ENCODE assay signal across 6 cellular contexts in the genomic region with DNA sequence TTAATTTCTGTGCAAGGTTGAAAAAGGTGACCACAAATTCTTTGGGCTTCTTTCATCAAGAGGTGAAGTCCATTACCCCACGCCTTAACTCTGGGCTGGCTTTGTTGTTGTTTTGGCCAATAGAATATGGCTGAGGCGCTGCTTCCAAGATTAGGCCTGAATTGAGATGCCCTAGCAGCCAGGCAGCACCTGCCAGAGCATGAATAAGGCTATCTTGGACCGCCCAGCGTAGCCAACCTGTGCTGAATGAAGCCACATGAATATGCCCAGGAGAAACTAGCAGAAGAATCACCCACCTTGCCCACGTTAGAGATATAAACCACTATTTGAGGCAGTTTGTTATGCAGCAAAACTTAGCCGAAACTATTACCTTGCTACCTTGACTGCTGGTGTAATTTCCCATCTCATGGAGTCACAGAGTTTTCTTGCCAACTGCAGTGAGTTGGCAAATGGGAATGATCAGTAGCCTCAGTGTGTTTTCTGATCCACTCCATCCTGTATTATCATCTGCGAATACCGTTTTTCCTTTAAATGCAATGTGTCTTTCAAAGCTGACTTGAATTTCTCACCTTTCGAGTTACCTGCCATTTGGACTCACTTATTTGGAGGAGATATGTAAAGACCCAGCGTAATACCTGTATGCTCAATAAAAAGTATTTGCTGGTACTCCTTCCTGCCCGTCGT. TPM values are rescaled to one million over a fixed set of nuclear protein-coding genes. Genes with fewer than 3 reads are reported as not detected.
DNase-seq lines count a peak whose midpoint lies in the region; TF ChIP-seq lines count a peak whose summit lies in the region.

No MANE protein-coding gene starts in this region.

- H3K4me1 ChIP-seq in OCI-LY7 (ENCODE audit: insufficient read depth, low read length, poor library complexity, severe bottlenecking) (peaks cover 21% of the 10 kb centered on the region), hepatocyte (ENCODE audit: insufficient read depth) (peaks cover 10% of the 10 kb centered on the region), vagina (peaks cover 33% of the 10 kb centered on the region)

- peak overlapping the region; percentile 13 for H3K27ac ChIP-seq in OCI-LY7 (ENCODE audit: low read depth, low read length, poor library complexity, severe bottlenecking)
- peak overlapping the region; percentile 92 for H3K27ac ChIP-seq in hepatocyte
- H3K27ac ChIP-seq in vagina = peak overlapping the region; percentile 76

- 53% methylated on average over 12 of the region's 12 CpGs for WGBS in hepatocyte (ENCODE audit: low lambda C conversion rate, missing lambda C conversion rate)

- H3K4me3 ChIP-seq in OCI-LY7 (ENCODE audit: low read depth, low read length, poor library complexity, severe bottlenecking) = peak overlapping the region; percentile 75
- peak overlapping the region; percentile 18 for H3K4me3 ChIP-seq in hepatocyte
- H3K4me3 ChIP-seq in vagina = peak overlapping the region; percentile 53 to 89

- intact Hi-C loops in OCI-LY7 (cut with micrococcal nuclease; ENCODE audit: unreplicated experiment) = loop anchor here (2.0 kb wide), 3 partner anchors 13 to 183 kb away; a partner anchor contains a TSS
- intact Hi-C loops in vagina (cut with DNase I) = no loop called here

- TF ChIP-seq POLR2A in vagina (IDR thresholded peaks at IDR 0.05) = no peak

- H3K9me2 ChIP-seq in OCI-LY7 (ENCODE audit: insufficient read depth, low read length) (no peaks in the 10 kb centered on the region), hepatocyte (replicated peaks; ENCODE audit: insufficient read depth) (no peaks in the 10 kb centered on the region)

- H3K4me2 ChIP-seq in OCI-LY7 (ENCODE audit: low read length) (peak overlapping the region; percentile 88), hepatocyte (peak overlapping the region; percentile 87)

- H3K79me2 ChIP-seq in OCI-LY7 (ENCODE audit: insufficient read depth, low read depth, low read length) (peaks cover 8% of the 10 kb centered on the region; the same call in 1 of the 2 replicates), hepatocyte (peaks cover 4% of the 10 kb centered on the region)

- CTCF ChIA-PET in OCI-LY7 (lab: Charles Lee; ENCODE audit: unreplicated experiment) = interaction anchor here (0.5 kb wide), 1 partner anchor 1934 kb away, joined by 3 read pairs; no protein-coding TSS in a partner anchor

- TSS peak; percentile 74 for BruUV-seq in OCI-LY7 (replicated peaks; lab: Mats Ljungman, UMichigan)

- no peak for TF ChIP-seq CTCF in OCI-LY7 (conservative IDR thresholded peaks at IDR 0.05; ENCODE audit: low read length)
- no peak for TF ChIP-seq CTCF in hepatocyte (IDR thresholded peaks at IDR 0.05; ENCODE audit: poor library complexity)
- TF ChIP-seq CTCF in vagina (IDR thresholded peaks at IDR 0.05) = no peak

- POLR2A ChIA-PET in OCI-LY7 (lab: Charles Lee) = interaction anchor here (1.0 to 2.2 kb wide), 2 partner anchors 12 to 13 kb away, joined by 3 to 12 read pairs; a partner anchor contains a TSS

- H3K27me3 ChIP-seq in hepatocyte = no peaks in the 10 kb centered on the region
- no peaks in the 10 kb centered on the region for H3K27me3 ChIP-seq in vagina

- DNase-seq in AG08396 (ENCODE audit: low spot score) = peak; percentile 20
- DNase-seq in OCI-LY7 (ENCODE audit: low spot score) = no peak
- DNase-seq in hepatocyte (ENCODE audit: low spot score) = no peak
- DNase-seq in vagina (ENCODE audit: extremely low spot score in 2 of 2) = no peak
- DNase-seq in cortex of kidney (lab: John Stamatoyannopoulos, UW) = no peak
- DNase-seq in activated naive CD4-positive, alpha-beta T cell treated with Interleukin-2 at 50 U/mL for 16 hours = no peak

- peaks cover 12% of the 10 kb centered on the region for H3K36me3 ChIP-seq in OCI-LY7 (ENCODE audit: insufficient read depth, low read length)
- no peaks in the 10 kb centered on the region for H3K36me3 ChIP-seq in hepatocyte (replicated peaks; ENCODE audit: insufficient read depth, low read depth)
- no peaks in the 10 kb centered on the region for H3K36me3 ChIP-seq in vagina

- no peaks in the 10 kb centered on the region for H3K9me3 ChIP-seq in OCI-LY7 (ENCODE audit: low read length)
- H3K9me3 ChIP-seq in hepatocyte (ENCODE audit: low read depth) = no peaks in the 10 kb centered on the region
- H3K9me3 ChIP-seq in vagina = no peaks in the 10 kb centered on the region

- H4K20me1 ChIP-seq in OCI-LY7 (ENCODE audit: insufficient read depth, low read length) (no peaks in the 10 kb centered on the region), hepatocyte (ENCODE audit: insufficient read depth, poor library complexity, severe bottlenecking) (no peaks in the 10 kb centered on the region)

- peak overlapping the region; percentile 82 for H2AFZ ChIP-seq in OCI-LY7 (ENCODE audit: low read length)
- H2AFZ ChIP-seq in hepatocyte = peak overlapping the region; percentile 36

RNA-seq across cellular contexts. Expression of a gene that starts 0.7 kb away (rescaled TPM):
- total RNA-seq in OCI-LY7 (2014; rRNA removed; shearing (Covaris generic)) = 3.8 and 13.3 TPM in 2 replicates
- 10.8 and 14.1 TPM in 2 replicates for total RNA-seq in OCI-LY7 (2022)
- 8.8 and 14.1 TPM in 2 replicates for total RNA-seq in hepatocyte
- 5.2 and 5.7 TPM in 2 replicates for polyA plus RNA-seq in hepatocyte
- 3.7 TPM for total RNA-seq in vagina

RNA-seq across cellular contexts. Expression of a gene that starts 0.7 kb away (rescaled TPM):
- total RNA-seq in OCI-LY7 (2014; rRNA removed; shearing (Covaris generic)) = 7.9 and 12.5 TPM in 2 replicates
- 11.9 and 12.7 TPM in 2 replicates for total RNA-seq in OCI-LY7 (2022)
- total RNA-seq in hepatocyte = 5.9 and 6.1 TPM in 2 replicates
- polyA plus RNA-seq in hepatocyte = 5.8 and 5.9 TPM in 2 replicates
- total RNA-seq in vagina = 3.9 TPM

RNA-seq across cellular contexts. Expression of a gene that starts 12.6 kb away (rescaled TPM):
- 0.25 and 0.31 TPM in 2 replicates for total RNA-seq in OCI-LY7 (2014; rRNA removed; shearing (Covaris generic))
- total RNA-seq in OCI-LY7 (2022) (1.3 and 2.1 TPM in 2 replicates), hepatocyte (5.9 and 10.0 TPM in 2 replicates), vagina (not detected)
- 5.8 and 8.9 TPM in 2 replicates for polyA plus RNA-seq in hepatocyte

RNA-seq across cellular contexts. Expression of a gene that starts 26.8 kb away (rescaled TPM):
- total RNA-seq in OCI-LY7 (2014; rRNA removed; shearing (Covaris generic)) = 35.9 and 40.2 TPM in 2 replicates
- 34.2 and 34.6 TPM in 2 replicates for total RNA-seq in OCI-LY7 (2022)
- total RNA-seq in hepatocyte = 41.1 and 44.8 TPM in 2 replicates
- 32.7 and 36.7 TPM in 2 replicates for polyA plus RNA-seq in hepatocyte
- total RNA-seq in vagina = 23.3 TPM

RNA-seq across cellular contexts. Expression of a gene that starts 26.9 kb away (rescaled TPM):
- total RNA-seq in OCI-LY7 (2014; rRNA removed; shearing (Covaris generic)) = 27.7 and 30.9 TPM in 2 replicates
- total RNA-seq in OCI-LY7 (2022) (28.8 and 31.4 TPM in 2 replicates), hepatocyte (36.6 TPM in 2 replicates), vagina (27.0 TPM)
- 18.5 and 19.4 TPM in 2 replicates for polyA plus RNA-seq in hepatocyte

Comparison
In these comparisons a context has a peak if more than half of its experiments do, and no peak if none do; other contexts are left out.
1. H3K27ac ChIP-seq: peak in every context shown above with its lines; median percentile 92 in hepatocyte; 76 in vagina; 13 in OCI-LY7.
2. H3K4me3 ChIP-seq: peak in every context shown above with its lines; median percentile 75 in OCI-LY7; 71 in vagina; 18 in hepatocyte.